In the genomic region with DNA sequence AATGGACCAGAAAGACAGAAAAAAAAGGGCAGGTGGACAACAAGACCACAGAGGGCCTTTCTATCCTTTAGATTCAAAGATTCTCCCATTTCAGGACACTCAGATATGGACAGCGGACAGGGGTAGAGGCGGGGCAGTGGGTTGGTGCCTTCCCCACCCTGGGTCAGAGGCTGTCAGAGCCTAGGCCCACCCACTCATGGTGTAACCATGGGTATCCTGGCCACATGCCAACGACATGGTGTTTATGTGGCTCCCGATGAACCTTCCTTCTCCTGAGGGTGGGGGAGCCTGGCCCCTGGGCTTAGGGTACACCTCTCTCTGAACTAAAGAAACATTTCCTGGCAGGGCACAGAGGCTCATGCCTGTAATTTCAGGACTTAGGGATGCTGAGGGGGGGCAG, we compare ENCODE assay signal across 27 cellular contexts. TPM values are rescaled to one million over a fixed set of nuclear protein-coding genes. Genes with fewer than 3 reads are reported as not detected.
DNase-seq lines count a peak whose midpoint lies in the region; ATAC-seq and TF ChIP-seq lines count a peak whose summit lies in the region.
"Had no signal": no experiment of that assay in that cellular context is flagged by ENCODE, and none has a peak within 500 bp of the region (broad histone marks: within the 10 kb centered on the region; RNA-seq: fewer than 3 reads in every experiment).

No MANE protein-coding gene starts in this region.

- H3K4me1 ChIP-seq in BLaER1 (peaks cover 19% of the 10 kb centered on the region), Caco-2 (peaks cover 77% of the 10 kb centered on the region), neural progenitor cell (peaks cover 24% of the 10 kb centered on the region)

- peaks cover 14% of the 10 kb centered on the region for H3F3A ChIP-seq in neural progenitor cell (ENCODE audit: low read depth)

- H3K9me3 ChIP-seq in BLaER1: no peaks in the 10 kb centered on the region
- 0 out of 2 replicates have a peak, but pooled peaks cover under 1% of the 10 kb centered on the region for H3K9me3 ChIP-seq in Caco-2
- no peaks in the 10 kb centered on the region for H3K9me3 ChIP-seq in neural progenitor cell (ENCODE audit: low read depth)
- H3K9me3 ChIP-seq: heart left ventricle, ovary, spleen, thoracic aorta had no signal

- peak in 1 of 2 experiments; percentile 40 for DNase-seq in Caco-2
- peak; percentile 63 for DNase-seq in chondrocyte (ENCODE audit: low spot score)
- DNase-seq in neural progenitor cell (ENCODE audit: low spot score): no peak
- DNase-seq in stimulated activated naive B cell treated with anti-CD40 and anti-IgM and Interleukin-4, amounts not matched to agents 10 μg/mL and 1 μg/mL and 100 μg/mL, for 72 hours: no peak
- no peak for DNase-seq in NCI-H187 (lab: John Stamatoyannopoulos, UW)
- no peak for DNase-seq in GDM1 (lab: John Stamatoyannopoulos, UW)
- DNase-seq: activated CD4-positive, alpha-beta T cell treated with anti-CD3 and anti-CD28 coated beads for 1 hour; activated CD8-positive, alpha-beta T cell treated with anti-CD3 and anti-CD28 coated beads for 36 hours; activated naive CD8-positive, alpha-beta T cell treated with anti-CD3 and anti-CD28 coated beads, Interleukin-2, amount 10 ng/mL, durations not matched to agents 7 days and 5 days; CD4-positive, alpha-beta memory T cell; central memory CD4-positive, alpha-beta T cell; GF-D8; GOT3; Kasumi-1; midbrain; NCI-H1092 treated with DMSO at 0.1 percent for 48 hours; retina; spleen; stimulated activated CD4-positive, alpha-beta T cell treated with anti-CD3 and anti-CD28 coated beads, Interleukin-2, amount 100 ng/mL, for 48 hours; T-cell had no signal

- POLR2A ChIA-PET in Caco-2 (lab: Charles Lee): interaction anchor here (0.6 kb wide), 1 partner anchor 10 kb away, joined by 4 read pairs; no protein-coding TSS in a partner anchor

- H3K36me3 ChIP-seq in BLaER1: no peaks in the 10 kb centered on the region
- H3K36me3 ChIP-seq in Caco-2 (ENCODE audit: control insufficient read depth, insufficient read depth, low read length): no peaks in the 10 kb centered on the region
- H3K36me3 ChIP-seq in neural progenitor cell: no peaks in the 10 kb centered on the region
- H3K36me3 ChIP-seq: heart left ventricle, ovary, spleen, thoracic aorta had no signal

- H3K27ac Mint-ChIP-seq in Caco-2 (ENCODE audit: unreplicated experiment) (peak overlapping the region; percentile 76), chondrocyte (ENCODE audit: unreplicated experiment) (no peak overlapping the region), neural progenitor cell (peak overlapping the region; percentile 47)
- no peak overlapping the region for H3K27ac Mint-ChIP-seq in stimulated activated naive B cell treated with anti-CD40 and anti-IgM and Interleukin-4, amounts not matched to agents 10 μg/mL and 1 μg/mL and 100 μg/mL, for 72 hours
- H3K27ac Mint-ChIP-seq: activated CD8-positive, alpha-beta T cell treated with anti-CD3 and anti-CD28 coated beads for 36 hours; activated naive CD8-positive, alpha-beta T cell treated with anti-CD3 and anti-CD28 coated beads, Interleukin-2, amount 10 ng/mL, durations not matched to agents 7 days and 5 days; CD4-positive, alpha-beta memory T cell; naive thymus-derived CD8-positive, alpha-beta T cell; stimulated activated effector memory CD8-positive, alpha-beta T cell treated with anti-CD3 and anti-CD28 coated beads, Interleukin-12 subunit alpha, Interleukin-12 subunit beta, amount 100 ng/mL, for 72 hours; T-cell had no signal

- H3K27ac ChIP-seq in BLaER1: no peak overlapping the region; the same call in 1 of the 2 replicates
- H3K27ac ChIP-seq in neural progenitor cell: no peak overlapping the region
- H3K27ac ChIP-seq: ovary, thoracic aorta had no signal

- ATAC-seq in stimulated activated naive B cell treated with anti-CD40 and anti-IgM and Interleukin-4, amounts not matched to agents 10 μg/mL and 1 μg/mL and 100 μg/mL, for 72 hours (replicated peaks): no peak
- ATAC-seq: activated CD8-positive, alpha-beta T cell treated with anti-CD3 and anti-CD28 coated beads for 36 hours; naive thymus-derived CD8-positive, alpha-beta T cell; stimulated activated effector memory CD8-positive, alpha-beta T cell treated with anti-CD3 and anti-CD28 coated beads, Interleukin-12 subunit alpha, Interleukin-12 subunit beta, amount 100 ng/mL, for 72 hours; T-cell had no signal

- peaks cover 15% of the 10 kb centered on the region for H3K36me3 Mint-ChIP-seq in Caco-2 (ENCODE audit: insufficient read depth, unreplicated experiment)
- no peaks in the 10 kb centered on the region for H3K36me3 Mint-ChIP-seq in chondrocyte (ENCODE audit: low read depth)
- H3K36me3 Mint-ChIP-seq in neural progenitor cell: no peaks in the 10 kb centered on the region
- H3K36me3 Mint-ChIP-seq in stimulated activated naive B cell treated with anti-CD40 and anti-IgM and Interleukin-4, amounts not matched to agents 10 μg/mL and 1 μg/mL and 100 μg/mL, for 72 hours: no peaks in the 10 kb centered on the region
- H3K36me3 Mint-ChIP-seq: activated naive CD8-positive, alpha-beta T cell treated with anti-CD3 and anti-CD28 coated beads, Interleukin-2, amount 10 ng/mL, durations not matched to agents 7 days and 5 days; CD4-positive, alpha-beta memory T cell; naive thymus-derived CD8-positive, alpha-beta T cell; stimulated activated effector memory CD8-positive, alpha-beta T cell treated with anti-CD3 and anti-CD28 coated beads, Interleukin-12 subunit alpha, Interleukin-12 subunit beta, amount 100 ng/mL, for 72 hours; T-cell had no signal

- TF ChIP-seq CTCF in Caco-2 (IDR thresholded peaks at IDR 0.05; ENCODE audit: insufficient read depth in 1 of 2, low read depth in 1 of 2, low read length in 1 of 2, severe bottlenecking in 1 of 2, unreplicated experiment in 1 of 2) (no peak), chondrocyte (IDR thresholded peaks at IDR 0.05) (no peak), neural progenitor cell (IDR thresholded peaks at IDR 0.05) (no peak)

- H3K4me2 ChIP-seq in BLaER1: peak overlapping the region; percentile 72; the same call in 1 of the 2 replicates
- no peak overlapping the region for H3K4me2 ChIP-seq in neural progenitor cell

- no peaks in the 10 kb centered on the region for H3K79me2 ChIP-seq in neural progenitor cell (ENCODE audit: low read depth)

- H3K4me3 ChIP-seq in BLaER1: no peak overlapping the region
- H3K4me3 ChIP-seq in Caco-2 (ENCODE audit: low read depth, low read length): no peak overlapping the region
- H3K4me3 ChIP-seq in neural progenitor cell: no peak overlapping the region
- H3K4me3 ChIP-seq: heart left ventricle, ovary, thoracic aorta had no signal

- peaks cover 66% of the 10 kb centered on the region for H3K4me1 Mint-ChIP-seq in Caco-2 (ENCODE audit: low read depth, unreplicated experiment)
- no peaks in the 10 kb centered on the region for H3K4me1 Mint-ChIP-seq in chondrocyte (ENCODE audit: low read depth)
- peaks cover 54% of the 10 kb centered on the region for H3K4me1 Mint-ChIP-seq in neural progenitor cell
- peaks cover 0 to 8% of the 10 kb centered on the region in 2 donors for H3K4me1 Mint-ChIP-seq in stimulated activated naive B cell treated with anti-CD40 and anti-IgM and Interleukin-4, amounts not matched to agents 10 μg/mL and 1 μg/mL and 100 μg/mL, for 72 hours
- H3K4me1 Mint-ChIP-seq: activated naive CD8-positive, alpha-beta T cell treated with anti-CD3 and anti-CD28 coated beads, Interleukin-2, amount 10 ng/mL, durations not matched to agents 7 days and 5 days; CD4-positive, alpha-beta memory T cell; stimulated activated effector memory CD8-positive, alpha-beta T cell treated with anti-CD3 and anti-CD28 coated beads, Interleukin-12 subunit alpha, Interleukin-12 subunit beta, amount 100 ng/mL, for 72 hours had no signal

- H4K20me1 ChIP-seq in BLaER1: no peaks in the 10 kb centered on the region
- no peaks in the 10 kb centered on the region for H4K20me1 ChIP-seq in neural progenitor cell (ENCODE audit: low read depth)

- H3K27me3 ChIP-seq in BLaER1 (no peaks in the 10 kb centered on the region), Caco-2 (replicated peaks; ENCODE audit: control insufficient read depth, insufficient read depth, low read length) (no peaks in the 10 kb centered on the region), neural progenitor cell (no peaks in the 10 kb centered on the region)
- H3K27me3 ChIP-seq: heart left ventricle, ovary, spleen had no signal

- no peaks in the 10 kb centered on the region for H3K27me3 Mint-ChIP-seq in Caco-2 (ENCODE audit: insufficient read depth, unreplicated experiment)
- no peaks in the 10 kb centered on the region for H3K27me3 Mint-ChIP-seq in chondrocyte (ENCODE audit: low read depth)
- peaks cover 26% of the 10 kb centered on the region for H3K27me3 Mint-ChIP-seq in neural progenitor cell (ENCODE audit: insufficient read depth, low read depth)
- peaks cover 6 to 12% of the 10 kb centered on the region in 2 donors for H3K27me3 Mint-ChIP-seq in stimulated activated naive B cell treated with anti-CD40 and anti-IgM and Interleukin-4, amounts not matched to agents 10 μg/mL and 1 μg/mL and 100 μg/mL, for 72 hours

- CTCF ChIA-PET in Caco-2 (lab: Charles Lee): no interaction called here

- H2AFZ ChIP-seq in neural progenitor cell (replicated peaks): no peak overlapping the region

- no peaks in the 10 kb centered on the region for H3K9me3 Mint-ChIP-seq in Caco-2 (ENCODE audit: unreplicated experiment)
- no peaks in the 10 kb centered on the region for H3K9me3 Mint-ChIP-seq in chondrocyte (ENCODE audit: low read depth)
- H3K9me3 Mint-ChIP-seq in neural progenitor cell: peaks cover 6% of the 10 kb centered on the region
- no peaks in the 10 kb centered on the region for H3K9me3 Mint-ChIP-seq in stimulated activated naive B cell treated with anti-CD40 and anti-IgM and Interleukin-4, amounts not matched to agents 10 μg/mL and 1 μg/mL and 100 μg/mL, for 72 hours
- H3K9me3 Mint-ChIP-seq: activated CD8-positive, alpha-beta T cell treated with anti-CD3 and anti-CD28 coated beads for 36 hours; activated naive CD8-positive, alpha-beta T cell treated with anti-CD3 and anti-CD28 coated beads, Interleukin-2, amount 10 ng/mL, durations not matched to agents 7 days and 5 days; stimulated activated effector memory CD8-positive, alpha-beta T cell treated with anti-CD3 and anti-CD28 coated beads, Interleukin-12 subunit alpha, Interleukin-12 subunit beta, amount 100 ng/mL, for 72 hours had no signal

- no peak overlapping the region for H3K9ac ChIP-seq in BLaER1
- no peak overlapping the region for H3K9ac ChIP-seq in neural progenitor cell

- BruUV-seq in Caco-2 (replicated peaks; lab: Mats Ljungman, UMichigan): no TSS peak

- intact Hi-C loops in Caco-2 (cut with micrococcal nuclease; ENCODE audit: unreplicated experiment): no loop called here

- no peak overlapping the region for H3K4me3 Mint-ChIP-seq in Caco-2 (ENCODE audit: unreplicated experiment)
- no peak overlapping the region for H3K4me3 Mint-ChIP-seq in chondrocyte (ENCODE audit: unreplicated experiment)
- H3K4me3 Mint-ChIP-seq in neural progenitor cell: no peak overlapping the region
- no peak overlapping the region for H3K4me3 Mint-ChIP-seq in stimulated activated naive B cell treated with anti-CD40 and anti-IgM and Interleukin-4, amounts not matched to agents 10 μg/mL and 1 μg/mL and 100 μg/mL, for 72 hours
- H3K4me3 Mint-ChIP-seq: activated CD8-positive, alpha-beta T cell treated with anti-CD3 and anti-CD28 coated beads for 36 hours; activated naive CD8-positive, alpha-beta T cell treated with anti-CD3 and anti-CD28 coated beads, Interleukin-2, amount 10 ng/mL, durations not matched to agents 7 days and 5 days; CD4-positive, alpha-beta memory T cell; naive thymus-derived CD8-positive, alpha-beta T cell; stimulated activated effector memory CD8-positive, alpha-beta T cell treated with anti-CD3 and anti-CD28 coated beads, Interleukin-12 subunit alpha, Interleukin-12 subunit beta, amount 100 ng/mL, for 72 hours; T-cell had no signal

RNA-seq across cellular contexts. Expression of gene P2RY2, which starts 14.3 kb away (rescaled TPM):
- 10.4 and 11.4 TPM in 2 replicates for total RNA-seq in Caco-2 (2022)
- total RNA-seq in chondrocyte: 0.32 TPM in 1 of 3 replicates, not detected in the others
- 0.45 and 0.84 TPM in 2 replicates for total RNA-seq in neural progenitor cell (ENCODE audit: low replicate concordance)
- total RNA-seq: activated CD8-positive, alpha-beta T cell treated with anti-CD3 and anti-CD28 coated beads for 36 hours; activated naive CD8-positive, alpha-beta T cell treated with anti-CD3 and anti-CD28 coated beads, Interleukin-2, amount 10 ng/mL, durations not matched to agents 7 days and 5 days; CD4-positive, alpha-beta memory T cell; naive thymus-derived CD8-positive, alpha-beta T cell; NCI-H460 had no signal

Comparison
In these comparisons a context has a peak if more than half of its experiments do, and no peak if none do; other contexts are left out.
1. H3K27ac Mint-ChIP-seq: peak in Caco-2 (single experiment) and neural progenitor cell (single experiment); none in chondrocyte (single experiment) and stimulated activated naive B cell treated with anti-CD40 and anti-IgM and Interleukin-4, amounts not matched to agents 10 μg/mL and 1 μg/mL and 100 μg/mL, for 72 hours (single experiment).